ENCODE assay signal across 8 cellular contexts in the genomic region with DNA sequence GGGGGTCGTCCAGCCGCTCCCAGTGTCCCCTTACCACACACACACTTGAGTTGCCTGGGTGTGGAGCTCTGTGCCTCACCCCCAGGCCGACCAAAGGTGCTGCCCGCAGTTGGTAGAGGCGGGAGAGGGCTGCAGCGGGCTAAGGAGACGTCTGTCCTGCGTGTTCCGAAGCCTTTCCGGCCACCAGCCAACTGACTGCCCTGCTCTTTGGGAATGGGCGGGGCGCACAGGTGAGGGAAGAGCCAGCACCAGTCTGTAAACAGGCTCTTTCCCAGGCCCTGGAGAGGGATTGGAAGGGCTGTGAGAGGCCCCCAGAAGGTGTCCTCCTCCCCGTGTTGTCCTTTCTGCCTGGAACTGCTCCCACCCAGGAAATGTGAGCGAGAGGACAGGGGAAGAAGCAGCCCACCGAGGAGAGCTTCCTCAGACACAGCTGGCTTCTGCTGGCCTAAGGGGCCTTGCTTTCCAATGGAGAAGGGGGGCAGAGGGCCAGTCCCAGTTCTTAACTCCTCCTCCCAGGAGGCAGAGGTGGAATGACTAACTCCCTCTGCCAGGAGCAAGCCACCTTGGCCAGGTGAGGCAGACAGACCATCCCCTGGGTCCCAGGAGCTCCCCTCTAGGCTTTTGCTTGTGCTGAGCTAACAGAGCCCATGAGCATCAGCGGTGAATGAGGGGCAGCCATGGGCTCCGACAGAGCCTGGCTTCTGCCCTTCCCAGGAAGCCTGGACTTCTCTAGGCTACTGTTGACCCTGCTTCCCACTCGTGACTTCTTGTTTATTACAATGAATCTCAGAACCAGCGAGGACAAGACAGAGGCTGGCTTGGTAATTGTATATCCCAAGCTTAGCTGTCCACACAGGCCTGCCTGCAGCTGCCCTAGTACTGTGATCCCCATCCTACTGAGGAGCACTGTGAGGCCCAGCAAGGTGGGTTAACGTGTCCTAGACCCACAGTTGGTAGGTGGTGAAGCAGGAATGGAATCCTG.
DNase-seq lines count a peak whose midpoint lies in the region; ATAC-seq and TF ChIP-seq lines count a peak whose summit lies in the region.

No MANE protein-coding gene starts in this region.

- H3K4me2 ChIP-seq in Loucy (ENCODE audit: low read depth, low read length, poor library complexity, severe bottlenecking), result peak overlapping the region; percentile 83

- no peak for ATAC-seq in naive thymus-derived CD4-positive, alpha-beta T cell
- no peak for ATAC-seq in HG03460 (IDR thresholded peaks at IDR 0.05; ENCODE audit: unreplicated experiment)

- no peaks in the 10 kb centered on the region for H3K79me2 ChIP-seq in Loucy (ENCODE audit: insufficient read depth, low read length)

- peaks cover 15% of the 10 kb centered on the region for H3K27me3 Mint-ChIP-seq in Caco-2 (ENCODE audit: insufficient read depth, unreplicated experiment)
- peaks cover 28% of the 10 kb centered on the region for H3K27me3 Mint-ChIP-seq in chondrocyte (ENCODE audit: low read depth)
- peaks cover 4 to 49% (median 22%) of the 10 kb centered on the region in 5 donors for H3K27me3 Mint-ChIP-seq in naive thymus-derived CD4-positive, alpha-beta T cell

- peak overlapping the region; percentile 92 for H2AFZ ChIP-seq in Loucy (ENCODE audit: low read length)

- peak overlapping the region; percentile 64 for H3K9ac ChIP-seq in Loucy (ENCODE audit: low read depth, low read length, poor library complexity, severe bottlenecking)

- H3F3A ChIP-seq in Loucy (ENCODE audit: low read depth), result no peaks in the 10 kb centered on the region

- POLR2A ChIA-PET in Caco-2 (lab: Charles Lee), result no interaction called here
- POLR2A ChIA-PET in naive thymus-derived CD4-positive, alpha-beta T cell (lab: Charles Lee), result no interaction called here

- H3K9me3 ChIP-seq in Caco-2 (peaks cover 7% of the 10 kb centered on the region; the same call in 1 of the 2 replicates), Loucy (ENCODE audit: insufficient read depth, low read depth, low read length) (no peaks in the 10 kb centered on the region)
- H3K9me3 ChIP-seq in naive thymus-derived CD4-positive, alpha-beta T cell (ENCODE audit: control insufficient read depth in 2 of 3, low read length in 3 of 3), result no peaks in the 10 kb centered on the region

- TF ChIP-seq CTCF in Caco-2 (IDR thresholded peaks at IDR 0.05; ENCODE audit: insufficient read depth in 1 of 2, low read depth in 1 of 2, low read length in 1 of 2, severe bottlenecking in 1 of 2, unreplicated experiment in 1 of 2), result no peak
- no peak for TF ChIP-seq CTCF in Loucy (conservative IDR thresholded peaks at IDR 0.05; ENCODE audit: low read length)
- no peak for TF ChIP-seq CTCF in chondrocyte (IDR thresholded peaks at IDR 0.05)

- H3K27ac Mint-ChIP-seq in Caco-2 (ENCODE audit: unreplicated experiment) (no peak overlapping the region), chondrocyte (ENCODE audit: unreplicated experiment) (no peak overlapping the region)
- H3K27ac Mint-ChIP-seq in naive thymus-derived CD4-positive, alpha-beta T cell, result peak overlapping the region in 3 of 9 donors; percentile 14 to 67 (median 40)

- H3K9me3 Mint-ChIP-seq in Caco-2 (ENCODE audit: unreplicated experiment), result peaks cover 14% of the 10 kb centered on the region
- H3K9me3 Mint-ChIP-seq in chondrocyte (ENCODE audit: low read depth), result peaks cover 4% of the 10 kb centered on the region
- H3K9me3 Mint-ChIP-seq in naive thymus-derived CD4-positive, alpha-beta T cell, result peaks cover 0 to 3% (median 0%) of the 10 kb centered on the region in 11 donors

- H3K4me1 ChIP-seq in Caco-2, result no peaks in the 10 kb centered on the region
- peaks cover 31% of the 10 kb centered on the region for H3K4me1 ChIP-seq in Loucy (ENCODE audit: insufficient read depth, low read length, poor library complexity, severe bottlenecking)
- peaks cover 0 to 17% of the 10 kb centered on the region in 2 donors for H3K4me1 ChIP-seq in naive thymus-derived CD4-positive, alpha-beta T cell (ENCODE audit: control insufficient read depth in 2 of 2, insufficient read depth in 2 of 2, low read length in 2 of 2)

- no peak overlapping the region for H3K27ac ChIP-seq in naive thymus-derived CD4-positive, alpha-beta T cell (ENCODE audit: low read depth, low read length)

- H3K4me3 ChIP-seq in Caco-2 (ENCODE audit: low read depth, low read length), result peak overlapping the region; percentile 8; the same call in 1 of the 2 replicates
- H3K4me3 ChIP-seq in Loucy (ENCODE audit: low read length, poor library complexity, severe bottlenecking), result peak overlapping the region; percentile 79
- peak overlapping the region; percentile 42 for H3K4me3 ChIP-seq in naive thymus-derived CD4-positive, alpha-beta T cell (ENCODE audit: low read length)

- no TSS peak for BruUV-seq in Caco-2 (replicated peaks; lab: Mats Ljungman, UMichigan)

- peak overlapping the region; percentile 49 for H3K4me3 Mint-ChIP-seq in Caco-2 (ENCODE audit: unreplicated experiment)
- peak overlapping the region; percentile 10 for H3K4me3 Mint-ChIP-seq in chondrocyte (ENCODE audit: unreplicated experiment)
- H3K4me3 Mint-ChIP-seq in naive thymus-derived CD4-positive, alpha-beta T cell, result peak overlapping the region in 8 of 10 donors; percentile 42 to 84 (median 72)

- no peaks in the 10 kb centered on the region for H3K4me1 Mint-ChIP-seq in Caco-2 (ENCODE audit: low read depth, unreplicated experiment)
- H3K4me1 Mint-ChIP-seq in chondrocyte (ENCODE audit: low read depth), result peaks cover 6% of the 10 kb centered on the region
- peaks cover 0 to 44% (median 22%) of the 10 kb centered on the region in 7 donors for H3K4me1 Mint-ChIP-seq in naive thymus-derived CD4-positive, alpha-beta T cell

- no peaks in the 10 kb centered on the region for H4K20me1 ChIP-seq in Loucy (ENCODE audit: insufficient read depth, low read length, poor library complexity, severe bottlenecking)

- CTCF ChIA-PET in Caco-2 (lab: Charles Lee), result interaction anchor here (0.6 kb wide), 1 partner anchor 63 kb away, joined by 4 read pairs; no protein-coding TSS in a partner anchor
- CTCF ChIA-PET in naive thymus-derived CD4-positive, alpha-beta T cell (lab: Charles Lee), result no interaction called here

- no peaks in the 10 kb centered on the region for H3K36me3 Mint-ChIP-seq in Caco-2 (ENCODE audit: insufficient read depth, unreplicated experiment)
- H3K36me3 Mint-ChIP-seq in chondrocyte (ENCODE audit: low read depth), result no peaks in the 10 kb centered on the region
- peaks cover 0 to 17% (median 2%) of the 10 kb centered on the region in 5 donors for H3K36me3 Mint-ChIP-seq in naive thymus-derived CD4-positive, alpha-beta T cell

- DNase-seq in Caco-2 (no peak), chondrocyte (ENCODE audit: low spot score) (no peak), NCI-H524 (lab: John Stamatoyannopoulos, UW) (no peak), NOMO-1 treated with dmso at 0.1 percent for 144 hours (lab: John Stamatoyannopoulos, UW; ENCODE audit: unreplicated experiment) (no peak), GDM1 (lab: John Stamatoyannopoulos, UW) (no peak)
- no peak for DNase-seq in naive thymus-derived CD4-positive, alpha-beta T cell

- peaks cover 7% of the 10 kb centered on the region for H3K27me3 ChIP-seq in Caco-2 (replicated peaks; ENCODE audit: control insufficient read depth, insufficient read depth, low read length)
- no peaks in the 10 kb centered on the region for H3K27me3 ChIP-seq in Loucy (ENCODE audit: insufficient read depth, low read length, poor library complexity, severe bottlenecking)
- H3K27me3 ChIP-seq in naive thymus-derived CD4-positive, alpha-beta T cell (ENCODE audit: control insufficient read depth in 2 of 2, insufficient read depth in 2 of 2, low read length in 2 of 2), result no peaks in the 10 kb centered on the region

- no peaks in the 10 kb centered on the region for H3K36me3 ChIP-seq in Caco-2 (ENCODE audit: control insufficient read depth, insufficient read depth, low read length)
- H3K36me3 ChIP-seq in Loucy (ENCODE audit: insufficient read depth, low read length), result no peaks in the 10 kb centered on the region
- no peaks in the 10 kb centered on the region for H3K36me3 ChIP-seq in naive thymus-derived CD4-positive, alpha-beta T cell (ENCODE audit: control insufficient read depth in 2 of 3, insufficient read depth in 3 of 3, low read length in 3 of 3)

- no peaks in the 10 kb centered on the region for H3K9me2 ChIP-seq in Loucy (replicated peaks; ENCODE audit: low read depth, low read length)

- intact Hi-C loops in Caco-2 (cut with micrococcal nuclease; ENCODE audit: unreplicated experiment), result no loop called here
- intact Hi-C loops in naive thymus-derived CD4-positive, alpha-beta T cell (cut with micrococcal nuclease), result loop anchor here in 1 of 2 donors (1.0 to 10.0 kb wide), 3 partner anchors 60 to 194 kb away; no protein-coding TSS in a partner anchor

Comparison
In these comparisons a context has a peak if more than half of its experiments do, and no peak if none do; other contexts are left out.
1. H3K4me3 ChIP-seq: peak in every context shown above with its lines; median percentile 79 in Loucy; 42 in naive thymus-derived CD4-positive, alpha-beta T cell; 8 in Caco-2.
2. H3K4me3 Mint-ChIP-seq: peak in every context shown above with its lines; median percentile 72 in naive thymus-derived CD4-positive, alpha-beta T cell; 49 in Caco-2; 10 in chondrocyte.